In genomic region chr16:10308305-10309193, GRCh38 we compare ENCODE assay signal across 1 cellular context.
TF ChIP-seq lines count a peak whose summit lies in the region.

No MANE protein-coding gene starts in this region.

TF ChIP-seq in HepG2, 621 proteins besides CTCF, POLR2A, EP300 and RAD21 (continued from another document and continues in another):
- TF ChIP-seq ZNF574 (CRISPR knock-in tag; IDR thresholded peaks at IDR 0.05): no peak; the same call in none of the 2 replicates
- TF ChIP-seq FOXK1 (CRISPR knock-in tag; IDR thresholded peaks at IDR 0.05; ENCODE audit: borderline replicate concordance, low read depth): no peak; the same call in 1 of the 2 replicates
- no peak for TF ChIP-seq SP4 (CRISPR knock-in tag; IDR thresholded peaks at IDR 0.05)
- TF ChIP-seq ZNF496 (CRISPR knock-in tag; IDR thresholded peaks at IDR 0.05; ENCODE audit: insufficient replicate concordance): no peak
- TF ChIP-seq JUND (CRISPR knock-in tag; IDR thresholded peaks at IDR 0.05): peak; percentile 43; the same call in 1 of the 2 replicates
- TF ChIP-seq ZSCAN5A (CRISPR knock-in tag; IDR thresholded peaks at IDR 0.05; ENCODE audit: borderline replicate concordance): no peak
- TF ChIP-seq KAT8 (CRISPR knock-in tag; IDR thresholded peaks at IDR 0.05): no peak
- peak; percentile 97 for TF ChIP-seq ZBTB38 (CRISPR knock-in tag; IDR thresholded peaks at IDR 0.05)
- no peak for TF ChIP-seq ZNF670 (CRISPR knock-in tag; IDR thresholded peaks at IDR 0.05; ENCODE audit: borderline replicate concordance)
- peak; percentile 49; the same call in 1 of the 2 replicates for TF ChIP-seq ZNF512B (CRISPR knock-in tag; IDR thresholded peaks at IDR 0.05; ENCODE audit: borderline replicate concordance)
- TF ChIP-seq CEBPB (IDR thresholded peaks at IDR 0.05; ENCODE audit: borderline replicate concordance, low read depth, low read length): peak; percentile 99
- TF ChIP-seq THAP7 (CRISPR knock-in tag; IDR thresholded peaks at IDR 0.05): no peak
- TF ChIP-seq NBN (conservative IDR thresholded peaks at IDR 0.05): no peak
- no peak for TF ChIP-seq PCBP2 (optimal IDR thresholded peaks at IDR 0.05; ENCODE audit: low read depth, low read length, poor library complexity, severe bottlenecking)
- TF ChIP-seq KLF9 (CRISPR knock-in tag; IDR thresholded peaks at IDR 0.05; ENCODE audit: low read depth): no peak
- TF ChIP-seq RAD51 (IDR thresholded peaks at IDR 0.05; ENCODE audit: borderline replicate concordance): no peak
- no peak for TF ChIP-seq ZBTB40 (IDR thresholded peaks at IDR 0.05)
- TF ChIP-seq ZBTB40 (CRISPR knock-in tag; IDR thresholded peaks at IDR 0.05): peak; percentile 47; the same call in 1 of the 2 replicates
- no peak for TF ChIP-seq ZNF224 (CRISPR knock-in tag; IDR thresholded peaks at IDR 0.05)
- TF ChIP-seq ZFP62 (CRISPR knock-in tag; IDR thresholded peaks at IDR 0.05): no peak
- peak; percentile 63; the same call in 1 of the 2 replicates for TF ChIP-seq ZNF609 (CRISPR knock-in tag; IDR thresholded peaks at IDR 0.05; ENCODE audit: borderline replicate concordance)
- peak; percentile 100 for TF ChIP-seq ZBTB4 (CRISPR knock-in tag; IDR thresholded peaks at IDR 0.05; ENCODE audit: borderline replicate concordance)
- 0 out of 2 replicates have a peak, but pooled peaks have one; percentile 33 for TF ChIP-seq SRY (CRISPR knock-in tag; IDR thresholded peaks at IDR 0.05)
- TF ChIP-seq ZNF781 (CRISPR knock-in tag; IDR thresholded peaks at IDR 0.05; ENCODE audit: borderline replicate concordance, not compliant biosample characterization): peak; percentile 82
- no peak for TF ChIP-seq MAFG (CRISPR knock-in tag; IDR thresholded peaks at IDR 0.05)
